ENCODE assay signal across 8 cellular contexts in the genomic region with DNA sequence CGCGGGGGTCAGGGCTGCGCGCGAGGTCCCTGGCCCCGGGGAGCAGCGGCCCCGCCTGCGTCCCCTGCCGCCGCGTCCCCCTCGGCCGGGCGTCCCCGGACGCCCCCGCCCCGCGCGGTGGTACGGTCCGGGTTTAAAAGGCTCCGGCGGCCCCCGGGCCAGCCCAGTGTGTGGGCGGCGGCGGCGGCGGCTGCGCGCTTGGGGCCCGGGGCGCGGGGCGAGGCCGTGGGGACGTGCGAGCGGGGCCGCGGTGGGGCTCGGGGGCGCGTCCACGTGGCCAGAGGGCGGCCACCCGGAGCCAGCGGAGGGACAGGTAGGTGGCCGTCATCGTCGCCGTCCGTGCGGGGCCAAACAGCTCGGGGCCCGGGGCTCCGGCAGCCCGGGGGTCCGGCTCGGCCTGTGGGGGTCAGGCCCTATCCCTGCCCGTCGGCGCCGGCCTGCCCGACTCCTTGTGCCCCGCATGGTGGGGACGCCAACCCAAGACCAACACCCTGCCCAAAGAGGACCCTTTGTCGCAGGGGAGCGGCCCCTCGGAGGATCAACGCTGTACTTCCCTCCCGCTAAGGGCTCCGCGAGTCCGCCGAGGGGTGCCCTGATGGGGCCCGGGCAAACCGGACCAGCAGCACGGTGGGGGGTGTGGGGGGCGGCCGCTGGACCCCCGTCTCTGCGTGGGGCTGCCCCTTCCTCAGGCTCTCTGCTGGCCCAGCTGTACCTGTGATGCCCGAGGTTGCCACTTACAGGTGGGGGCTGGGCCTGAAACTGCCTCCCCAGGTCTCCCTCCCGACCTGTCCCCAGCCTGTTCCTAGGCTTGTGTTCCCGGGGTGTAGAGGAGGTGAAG. TPM values are rescaled to one million over a fixed set of nuclear protein-coding genes. Genes with fewer than 3 reads are reported as not detected.
DNase-seq lines count a peak whose midpoint lies in the region; ATAC-seq lines count a peak whose summit lies in the region.

A gene (plus strand): TSS at position 166 of the 838 bp plus-strand sequence. CDS start 1,903 bp downstream, outside the sequence.

- peaks cover 32% of the 10 kb centered on the region for H3K4me1 Mint-ChIP-seq in stimulated activated naive CD8-positive, alpha-beta T cell treated with anti-CD3 and anti-CD28 coated beads, Interleukin-15, amount 100 ng/mL, for 72 hours

- peak within 1 kb of the TSS; percentile 88 to 89 for H3K4me3 Mint-ChIP-seq in stimulated activated naive CD8-positive, alpha-beta T cell treated with anti-CD3 and anti-CD28 coated beads, Interleukin-15, amount 100 ng/mL, for 72 hours

- H3K27ac Mint-ChIP-seq in stimulated activated naive CD8-positive, alpha-beta T cell treated with anti-CD3 and anti-CD28 coated beads, Interleukin-15, amount 100 ng/mL, for 72 hours: peak within 1 kb of the TSS; percentile 87 to 97

- H3K36me3 ChIP-seq in esophagus (ENCODE audit: control insufficient read depth in 2 of 2, insufficient read depth in 2 of 2, low read length in 1 of 2): peaks cover 0 to 18% of the 10 kb centered on the region in 2 donors

- WGBS in esophagus, 2 donors: 1 to 37% methylated on average over 61 to 88 of the region's 88 CpGs

- H3K4me3 ChIP-seq in esophagus (ENCODE audit: low read depth in 1 of 2, low read length in 2 of 2): peak within 1 kb of the TSS; percentile 49 to 67

- peak; percentile 57 for ATAC-seq in GM21737 (IDR thresholded peaks at IDR 0.05; ENCODE audit: unreplicated experiment)
- peak; percentile 85 for ATAC-seq in stimulated activated naive CD8-positive, alpha-beta T cell treated with anti-CD3 and anti-CD28 coated beads, Interleukin-15, amount 100 ng/mL, for 72 hours

- H3K27me3 Mint-ChIP-seq in stimulated activated naive CD8-positive, alpha-beta T cell treated with anti-CD3 and anti-CD28 coated beads, Interleukin-15, amount 100 ng/mL, for 72 hours: no peaks in the 10 kb centered on the region

- DNase-seq in EH (ENCODE audit: low read depth) (peak; percentile 30), NAMALWA (ENCODE audit: low spot score) (peak; percentile 39), myocyte (ENCODE audit: low read depth) (peak; percentile 31), NCI-H446 treated with DMSO at 0.1 percent for 48 hours (lab: John Stamatoyannopoulos, UW) (no peak)
- DNase-seq in activated CD8-positive, alpha-beta memory T cell treated with anti-CD3 and anti-CD28 coated beads, Interleukin-2, amount 50 U/mL, for 4 hours: peak; percentile 69
- DNase-seq in stimulated activated naive CD8-positive, alpha-beta T cell treated with anti-CD3 and anti-CD28 coated beads, Interleukin-15, amount 100 ng/mL, for 72 hours: peak; percentile 67 to 75

- H3K9me3 ChIP-seq in esophagus (ENCODE audit: control insufficient read depth in 2 of 2, insufficient read depth in 1 of 2, low read depth in 1 of 2, low read length in 1 of 2): peaks cover 0 to 4% of the 10 kb centered on the region in 2 donors

- peaks cover 0 to 11% of the 10 kb centered on the region in 2 donors for H3K4me1 ChIP-seq in esophagus (ENCODE audit: control insufficient read depth in 2 of 2, insufficient read depth in 2 of 2, low read length in 1 of 2)

- no peaks in the 10 kb centered on the region for H3K27me3 ChIP-seq in esophagus (ENCODE audit: control insufficient read depth in 1 of 2, insufficient read depth in 2 of 2, low read length in 2 of 2)

- peak within 1 kb of the TSS; percentile 72 to 73 for H3K27ac ChIP-seq in esophagus (ENCODE audit: low read depth in 2 of 2, low read length in 1 of 2)

- H3K9me3 Mint-ChIP-seq in stimulated activated naive CD8-positive, alpha-beta T cell treated with anti-CD3 and anti-CD28 coated beads, Interleukin-15, amount 100 ng/mL, for 72 hours: no peaks in the 10 kb centered on the region

RNA-seq across cellular contexts. Expression of the gene that starts here (rescaled TPM):
- 10 to 100 TPM in 1 of 2 donors, 1 to 10 TPM in 1; 4.3 to 19.0 TPM for polyA plus RNA-seq in esophagus
- total RNA-seq in myocyte: 11.3 and 11.7 TPM in 2 replicates
- polyA plus RNA-seq in myocyte (2012): 112 TPM
